Comparison of ENCODE assay signal across 15 cellular contexts in the genomic region with DNA sequence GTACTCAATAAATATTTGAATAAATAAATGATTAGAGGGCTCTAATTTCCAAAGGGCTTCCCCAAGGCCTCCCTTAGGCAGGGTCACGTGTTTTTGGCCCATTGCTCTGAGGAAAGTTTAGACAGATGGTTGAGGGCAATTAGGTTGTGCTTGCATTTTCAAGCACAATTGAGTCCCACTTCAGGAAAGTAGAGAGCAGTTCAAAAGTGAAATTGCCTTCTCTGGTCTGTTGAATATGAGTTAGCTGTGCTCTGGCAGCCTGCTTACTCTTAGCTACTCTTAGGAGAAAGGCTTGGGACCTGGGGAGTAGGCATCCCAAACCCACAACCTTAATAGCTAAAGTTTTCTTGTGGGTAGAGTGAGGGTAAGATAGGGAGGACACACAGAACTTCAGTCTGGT. TPM values are rescaled to one million over a fixed set of nuclear protein-coding genes. Genes with fewer than 3 reads are reported as not detected.
"Had no signal": no experiment of that assay in that cellular context is flagged by ENCODE, and none has a peak within 500 bp of the region (broad histone marks: within the 10 kb centered on the region; RNA-seq: fewer than 3 reads in every experiment).

No MANE protein-coding gene starts in this region.

- DNase-seq: activated CD4-positive, alpha-beta T cell treated with anti-CD3 and anti-CD28 coated beads for 48 hours; activated CD8-positive, alpha-beta memory T cell treated with anti-CD3 and anti-CD28 coated beads, Interleukin-2, amount 50 U/mL, for 4 hours; activated CD8-positive, alpha-beta T cell treated with anti-CD3 and anti-CD28 coated beads, Interleukin-2, amount 10 ng/mL, durations not matched to agents 7 days and 5 days; activated naive CD8-positive, alpha-beta T cell treated with anti-CD3 and anti-CD28 coated beads for 36 hours; amygdala; body of pancreas; caudate nucleus; colonic mucosa; islet precursor cell; mucosa of descending colon; naive thymus-derived CD4-positive, alpha-beta T cell; ovary had no signal

- H3K4me3 Mint-ChIP-seq: activated CD8-positive, alpha-beta T cell treated with anti-CD3 and anti-CD28 coated beads, Interleukin-2, amount 10 ng/mL, durations not matched to agents 7 days and 5 days; activated naive CD8-positive, alpha-beta T cell treated with anti-CD3 and anti-CD28 coated beads for 36 hours; naive thymus-derived CD4-positive, alpha-beta T cell; WTC11 had no signal

- H3K9me3 Mint-ChIP-seq: activated naive CD8-positive, alpha-beta T cell treated with anti-CD3 and anti-CD28 coated beads for 36 hours; naive thymus-derived CD4-positive, alpha-beta T cell; WTC11 had no signal

- H3K27me3 Mint-ChIP-seq: activated naive CD8-positive, alpha-beta T cell treated with anti-CD3 and anti-CD28 coated beads for 36 hours; naive thymus-derived CD4-positive, alpha-beta T cell had no signal

- ATAC-seq: activated CD8-positive, alpha-beta T cell treated with anti-CD3 and anti-CD28 coated beads, Interleukin-2, amount 10 ng/mL, durations not matched to agents 7 days and 5 days; body of pancreas; esophagus mucosa; mucosa of descending colon; naive thymus-derived CD4-positive, alpha-beta T cell; sciatic nerve; WTC11 had no signal

- H3K36me3 Mint-ChIP-seq: activated naive CD8-positive, alpha-beta T cell treated with anti-CD3 and anti-CD28 coated beads for 36 hours; naive thymus-derived CD4-positive, alpha-beta T cell; WTC11 had no signal

RNA-seq across cellular contexts. Expression of a gene that starts 9.0 kb away (rescaled TPM):
- total RNA-seq: body of pancreas had no signal
